20 cellular contexts compared by ENCODE assay signal in genomic region chr5:91229031-91229623, GRCh38.
"Had no signal": no experiment of that assay in that cellular context is flagged by ENCODE, and none has a peak within 500 bp of the region (broad histone marks: within the 10 kb centered on the region; RNA-seq: fewer than 3 reads in every experiment).

No MANE protein-coding gene starts in this region.

- H3K4me1 Mint-ChIP-seq: nephron progenitor cell had no signal

- DNase-seq: activated CD4-positive, alpha-beta T cell treated with anti-CD3 and anti-CD28 coated beads, Interleukin-2, amount 50 U/mL, for 4 hours; activated naive CD4-positive, alpha-beta T cell; activated T-cell treated with anti-CD3 and anti-CD28 coated beads for 4 hours; aorta; effector CD8-positive, alpha-beta T cell; foreskin melanocyte; glutamatergic neuron; hippocampal formation; kidney glomerular epithelial cell; left ventricle myocardium inferior; nephron progenitor cell; nucleus accumbens; posterior cingulate gyrus; retina; stimulated activated CD8-positive, alpha-beta memory T cell treated with anti-CD3 and anti-CD28 coated beads, Interleukin-4, amount 100 ng/mL, for 48 hours; stimulated activated naive CD4-positive, alpha-beta T cell; T-helper 2 cell; WERI-Rb-1 had no signal

- H3K4me1 ChIP-seq: left ventricle myocardium inferior had no signal

- H3K4me3 Mint-ChIP-seq: activated T-helper 1 cell treated with anti-CD3 and anti-CD28 coated beads, Interleukin-12 subunit alpha, Interleukin-12 subunit beta, Interleukin-2, Interleukin-4 antibody, amounts not matched to agents 30 ng/mL and 10 ng/mL and 1 ng/mL, durations not matched to agents 14 hours and 24 hours and 36 hours; dendritic cell treated with granulocyte-macrophage colony-stimulating factor and Interleukin-4, amounts not matched to agents 40 ng/mL and 50 ng/mL, for 4 days; nephron progenitor cell had no signal

- H3K4me3 ChIP-seq: left ventricle myocardium inferior had no signal

- H3K27ac ChIP-seq: left ventricle myocardium inferior, WERI-Rb-1 had no signal

- H3K9me3 ChIP-seq: left ventricle myocardium inferior had no signal

- H3K27ac Mint-ChIP-seq: activated T-helper 1 cell treated with anti-CD3 and anti-CD28 coated beads, Interleukin-12 subunit alpha, Interleukin-12 subunit beta, Interleukin-2, Interleukin-4 antibody, amounts not matched to agents 30 ng/mL and 10 ng/mL and 1 ng/mL, durations not matched to agents 14 hours and 24 hours and 36 hours; dendritic cell treated with granulocyte-macrophage colony-stimulating factor and Interleukin-4, amounts not matched to agents 40 ng/mL and 50 ng/mL, for 4 days; nephron progenitor cell had no signal

- H3K27me3 Mint-ChIP-seq: dendritic cell treated with granulocyte-macrophage colony-stimulating factor and Interleukin-4, amounts not matched to agents 40 ng/mL and 50 ng/mL, for 4 days had no signal

- H3K36me3 ChIP-seq: left ventricle myocardium inferior, WERI-Rb-1 had no signal
